In the genomic region with DNA sequence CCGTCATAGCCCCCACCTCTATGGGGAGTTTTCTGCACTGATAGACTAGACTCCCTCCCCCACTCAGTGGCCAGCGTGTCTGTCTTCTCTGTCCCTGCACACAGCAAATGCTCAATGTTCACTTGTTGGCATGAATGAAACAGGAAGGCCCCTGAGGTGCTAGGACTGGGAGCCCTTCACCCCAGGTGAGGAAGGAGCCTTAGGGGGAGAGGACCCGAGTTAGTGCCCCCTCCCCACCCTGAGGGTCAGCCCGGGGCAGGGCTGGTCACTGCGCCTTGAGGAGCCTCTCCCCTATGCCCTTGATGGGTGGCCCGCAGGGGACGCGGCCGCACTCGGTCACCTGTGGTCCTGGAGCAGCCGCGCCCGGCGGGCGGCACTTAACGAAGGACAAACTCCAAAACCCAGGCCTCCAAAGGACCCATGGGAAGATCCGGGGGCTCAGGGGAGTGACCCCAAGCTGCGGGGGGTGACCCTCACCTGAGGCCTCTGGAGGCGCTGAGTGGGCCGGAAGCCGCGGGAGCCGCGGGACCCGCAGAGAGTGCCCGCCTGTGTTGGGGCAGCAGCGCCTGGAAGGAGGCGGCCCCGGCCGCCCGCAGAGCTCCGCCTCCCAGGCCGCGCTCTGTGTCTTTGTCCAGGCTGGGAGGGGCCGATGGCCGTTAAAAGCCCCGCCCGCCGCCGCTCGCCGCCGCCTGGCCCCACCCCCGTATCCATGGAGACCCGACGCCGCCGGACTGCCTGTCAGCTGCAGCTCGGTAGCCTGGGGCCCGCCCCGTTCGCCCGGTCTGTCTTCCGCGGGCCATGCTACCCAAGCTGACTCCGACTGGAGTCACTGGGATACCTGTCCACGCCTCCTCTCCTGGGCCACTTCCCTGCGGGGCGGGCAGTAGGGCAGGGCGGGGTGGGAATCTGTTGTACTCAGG, we compare ENCODE assay signal across 8 cellular contexts. TPM values are rescaled to one million over a fixed set of nuclear protein-coding genes. Genes with fewer than 3 reads are reported as not detected.
DNase-seq lines count a peak whose midpoint lies in the region; ATAC-seq, FAIRE-seq and TF ChIP-seq lines count a peak whose summit lies in the region.

No MANE protein-coding gene starts in this region.

- H3K36me3 ChIP-seq in BLaER1, result 0 out of 2 replicates have a peak, but pooled peaks cover under 1% of the 10 kb centered on the region
- H3K36me3 ChIP-seq in HepG2 (replicated peaks in 1 of 2; ENCODE audit: control insufficient read depth in 1 of 2, insufficient read depth in 2 of 2, low read length in 2 of 2), result no peaks in the 10 kb centered on the region

- H3K9me3 Mint-ChIP-seq in dendritic cell treated with granulocyte-macrophage colony-stimulating factor and Interleukin-4, amounts not matched to agents 40 ng/mL and 50 ng/mL, for 4 days, result no peaks in the 10 kb centered on the region

- POLR2A ChIA-PET in HepG2 (lab: Yijun Ruan, JAX), result interaction anchor here (0.8 to 2.0 kb wide), 6 partner anchors 15 to 239 kb away, joined by 3 to 12 read pairs (median 6); a partner anchor contains a TSS

- H3K4me3 Mint-ChIP-seq in dendritic cell treated with granulocyte-macrophage colony-stimulating factor and Interleukin-4, amounts not matched to agents 40 ng/mL and 50 ng/mL, for 4 days, result peak overlapping the region; percentile 73

- H3K9me3 ChIP-seq in BLaER1, result no peaks in the 10 kb centered on the region
- no peaks in the 10 kb centered on the region for H3K9me3 ChIP-seq in HepG2 (ENCODE audit: low read length)

- H3K4me3 ChIP-seq in BLaER1 (peak overlapping the region; percentile 75), HepG2 (replicated peaks in 1 of 3; ENCODE audit: insufficient read depth in 1 of 3, low read depth in 2 of 3, low read length in 3 of 3) (peak overlapping the region; percentile 60 to 84 (median 76))

- FAIRE-seq in HepG2 (lab: Jason Lieb, UNC), result no peak

- CTCF ChIA-PET in HepG2 (lab: Yijun Ruan, JAX; ENCODE audit: low intra/inter-chr PET ratio, low total read pairs), result no interaction called here

- H3K27ac ChIP-seq in BLaER1, result peak overlapping the region; percentile 47; the same call in 1 of the 2 replicates
- H3K27ac ChIP-seq in HepG2 (ENCODE audit: extremely low read length, insufficient read depth, low read length), result no peak overlapping the region

- TF ChIP-seq EP300 in HepG2 (IDR thresholded peaks at IDR 0.05; ENCODE audit: low read depth in 2 of 2, low read length in 2 of 2) (no peak), HepG2 (CRISPR knock-in tag; IDR thresholded peaks at IDR 0.05; ENCODE audit: borderline replicate concordance) (no peak)

- WGBS in HepG2 (ENCODE audit: low lambda C conversion rate), result 9% methylated on average over 6 of the region's 60 CpGs

- H2AFZ ChIP-seq in HepG2 (ENCODE audit: low read length), result no peak overlapping the region

- H3K79me2 ChIP-seq in HepG2 (ENCODE audit: insufficient read depth, low read length), result no peaks in the 10 kb centered on the region

- peak; percentile 40; the same call in 1 of the 2 replicates for TF ChIP-seq RAD21 in HepG2 (CRISPR knock-in tag; IDR thresholded peaks at IDR 0.05)

- TF ChIP-seq CTCF in HepG2 (CRISPR knock-in tag; IDR thresholded peaks at IDR 0.05), result no peak

- H3K9ac ChIP-seq in BLaER1 (peak overlapping the region; percentile 80), HepG2 (ENCODE audit: insufficient read depth, low read depth, low read length) (peak overlapping the region; percentile 72)

- H3K4me2 ChIP-seq in BLaER1, result peak overlapping the region; percentile 99
- H3K4me2 ChIP-seq in HepG2 (ENCODE audit: low read depth, low read length), result peak overlapping the region; percentile 97

- TF ChIP-seq POLR2A in HepG2 (IDR thresholded peaks at IDR 0.05; ENCODE audit: insufficient read depth in 1 of 2, low read depth in 2 of 2, low read length in 2 of 2), result peak in 1 of 2 experiments; percentile 61; a peak in 1 of 4 replicates

- H3K4me1 ChIP-seq in BLaER1, result peaks cover 54% of the 10 kb centered on the region
- peaks cover 49% of the 10 kb centered on the region for H3K4me1 ChIP-seq in HepG2 (ENCODE audit: insufficient read depth, low read length)

- DNase-seq in GM19240 (ENCODE audit: insufficient read length, low spot score) (peak; percentile 93), NCI-H524 treated with DMSO at 0.1 percent for 48 hours (lab: John Stamatoyannopoulos, UW) (peak; percentile 28), HepG2 (ENCODE audit: low spot score) (peak; percentile 78)
- peak; percentile 72 for DNase-seq in activated CD4-positive, alpha-beta T cell treated with anti-CD3 and anti-CD28 coated beads, Interleukin-2, amount 50 U/mL, for 1 hour
- DNase-seq in stimulated activated CD4-positive, alpha-beta T cell treated with anti-CD3 and anti-CD28 coated beads, Interleukin-2, amount 100 ng/mL, for 24 hours, result peak; percentile 85 to 91

- peaks cover 54% of the 10 kb centered on the region for H3K4me1 Mint-ChIP-seq in dendritic cell treated with granulocyte-macrophage colony-stimulating factor and Interleukin-4, amounts not matched to agents 40 ng/mL and 50 ng/mL, for 4 days (ENCODE audit: low read depth)

- H3K27me3 Mint-ChIP-seq in dendritic cell treated with granulocyte-macrophage colony-stimulating factor and Interleukin-4, amounts not matched to agents 40 ng/mL and 50 ng/mL, for 4 days, result peaks cover 3% of the 10 kb centered on the region

- BruUV-seq in HepG2 (replicated peaks; lab: Mats Ljungman, UMichigan), result no TSS peak

- intact Hi-C loops in dendritic cell treated with granulocyte-macrophage colony-stimulating factor and Interleukin-4, amounts not matched to agents 40 ng/mL and 50 ng/mL, for 4 days (cut with micrococcal nuclease), result loop anchor here (5.0 kb wide), 1 partner anchor 614 kb away; a partner anchor contains a TSS
- intact Hi-C loops in HepG2 (cut with micrococcal nuclease; ENCODE audit: unreplicated experiment), result loop anchor here (2.0 kb wide), 1 partner anchor 28 kb away; no protein-coding TSS in a partner anchor

- no peaks in the 10 kb centered on the region for H3K27me3 ChIP-seq in BLaER1
- H3K27me3 ChIP-seq in HepG2 (ENCODE audit: control insufficient read depth in 1 of 2, insufficient read depth in 2 of 2, low read length in 2 of 2), result no peaks in the 10 kb centered on the region; a peak in 1 of 5 replicates

- peaks cover 31% of the 10 kb centered on the region for H4K20me1 ChIP-seq in BLaER1
- no peaks in the 10 kb centered on the region for H4K20me1 ChIP-seq in HepG2 (ENCODE audit: insufficient read depth, low read length)

- ATAC-seq in HG03432 (IDR thresholded peaks at IDR 0.05; ENCODE audit: unreplicated experiment) (peak; percentile 87), HepG2 (peak; percentile 83)

- H3K27ac Mint-ChIP-seq in dendritic cell treated with granulocyte-macrophage colony-stimulating factor and Interleukin-4, amounts not matched to agents 40 ng/mL and 50 ng/mL, for 4 days, result peak overlapping the region; percentile 49

- H3K36me3 Mint-ChIP-seq in dendritic cell treated with granulocyte-macrophage colony-stimulating factor and Interleukin-4, amounts not matched to agents 40 ng/mL and 50 ng/mL, for 4 days (ENCODE audit: low read depth), result no peaks in the 10 kb centered on the region

- in situ Hi-C loops in HepG2 (cut with HindIII; ENCODE audit: extremely low pct_ligation_motif_present, low pct_unique_long_range_greater_than_20kb), result no loop called here

RNA-seq across cellular contexts. Expression of a gene that starts 15.4 kb away (rescaled TPM):
- 42.0 and 51.9 TPM in 2 replicates for total RNA-seq in HepG2 (2016; rRNA removed; fragmentation: Illumina TruSeq; extraction: Trizol)
- total RNA-seq in HepG2 (2016; cell fraction: cytosol; rRNA removed; fragmentation: Illumina TruSeq; extraction: Trizol; ENCODE audit: low read depth), result 7.2 and 11.1 TPM in 2 replicates
- 43.6 and 50.7 TPM in 2 replicates for total RNA-seq in HepG2 (2016; cell fraction: insoluble cytoplasmic fraction; rRNA removed; fragmentation: Illumina TruSeq; extraction: Trizol)
- total RNA-seq in HepG2 (2016; cell fraction: membrane; rRNA removed; fragmentation: Illumina TruSeq; extraction: Trizol), result 12.3 and 17.6 TPM in 2 replicates
- 36.8 and 37.0 TPM in 2 replicates for total RNA-seq in HepG2 (2016; cell fraction: nucleus; rRNA removed; fragmentation: Illumina TruSeq; extraction: Trizol)
- 7.7 and 10.1 TPM in 2 replicates for polyA plus RNA-seq in HepG2 (2011; rRNA removed)
- 4.6 and 4.7 TPM in 2 replicates for polyA plus RNA-seq in HepG2 (2011; cell fraction: cytosol; rRNA removed)
- 12.9 and 16.1 TPM in 2 replicates for polyA plus RNA-seq in HepG2 (2011; cell fraction: nucleus; rRNA removed)
- 6.2 and 11.1 TPM in 2 replicates for polyA plus RNA-seq in HepG2 (2012)
- polyA plus RNA-seq in HepG2 (2016; cell fraction: cytosol; fragmentation: Illumina TruSeq; extraction: Trizol; ENCODE audit: low read depth), result 1.6 and 2.0 TPM in 2 replicates
- polyA plus RNA-seq in HepG2 (2016; cell fraction: insoluble cytoplasmic fraction; fragmentation: Illumina TruSeq; extraction: Trizol; ENCODE audit: low read depth), result 22.4 and 28.6 TPM in 2 replicates
- 2.9 and 4.6 TPM in 2 replicates for polyA plus RNA-seq in HepG2 (2016; cell fraction: membrane; fragmentation: Illumina TruSeq; extraction: Trizol; ENCODE audit: low read depth)
- 45.0 and 47.0 TPM in 2 replicates for polyA plus RNA-seq in HepG2 (2016; cell fraction: nucleus; fragmentation: Illumina TruSeq; extraction: Trizol; ENCODE audit: insufficient read depth, low read depth)
- polyA minus RNA-seq in HepG2 (2011; rRNA and poly(A)+ RNA removed; ENCODE audit: low replicate concordance), result 14.3 and 46.5 TPM in 2 replicates
- polyA minus RNA-seq in HepG2 (2011; cell fraction: cytosol; rRNA and poly(A)+ RNA removed), result 13.4 and 17.9 TPM in 2 replicates
- polyA minus RNA-seq in HepG2 (2011; cell fraction: nucleus; rRNA and poly(A)+ RNA removed), result 22.5 and 25.8 TPM in 2 replicates

RNA-seq across cellular contexts. Expression of a gene that starts 24.2 kb away (rescaled TPM):
- 40.8 and 66.8 TPM in 2 replicates for total RNA-seq in HepG2 (2016; rRNA removed; fragmentation: Illumina TruSeq; extraction: Trizol)
- 14.6 and 17.1 TPM in 2 replicates for total RNA-seq in HepG2 (2016; cell fraction: cytosol; rRNA removed; fragmentation: Illumina TruSeq; extraction: Trizol; ENCODE audit: low read depth)
- total RNA-seq in HepG2 (2016; cell fraction: insoluble cytoplasmic fraction; rRNA removed; fragmentation: Illumina TruSeq; extraction: Trizol), result 41.6 and 65.7 TPM in 2 replicates
- 19.9 and 22.1 TPM in 2 replicates for total RNA-seq in HepG2 (2016; cell fraction: membrane; rRNA removed; fragmentation: Illumina TruSeq; extraction: Trizol)
- 47.8 and 53.5 TPM in 2 replicates for total RNA-seq in HepG2 (2016; cell fraction: nucleus; rRNA removed; fragmentation: Illumina TruSeq; extraction: Trizol)
- 86.6 and 90.5 TPM in 2 replicates for polyA plus RNA-seq in HepG2 (2011; rRNA removed)
- 65.3 and 87.0 TPM in 2 replicates for polyA plus RNA-seq in HepG2 (2011; cell fraction: cytosol; rRNA removed)
- polyA plus RNA-seq in HepG2 (2011; cell fraction: nucleus; rRNA removed), result 27.6 and 31.9 TPM in 2 replicates
- polyA plus RNA-seq in HepG2 (2012), result 39.7 and 61.7 TPM in 2 replicates
- 24.0 and 26.2 TPM in 2 replicates for polyA plus RNA-seq in HepG2 (2016; cell fraction: cytosol; fragmentation: Illumina TruSeq; extraction: Trizol; ENCODE audit: low read depth)
- 36.3 and 39.9 TPM in 2 replicates for polyA plus RNA-seq in HepG2 (2016; cell fraction: insoluble cytoplasmic fraction; fragmentation: Illumina TruSeq; extraction: Trizol; ENCODE audit: low read depth)
- 16.5 and 19.2 TPM in 2 replicates for polyA plus RNA-seq in HepG2 (2016; cell fraction: membrane; fragmentation: Illumina TruSeq; extraction: Trizol; ENCODE audit: low read depth)
- polyA plus RNA-seq in HepG2 (2016; cell fraction: nucleus; fragmentation: Illumina TruSeq; extraction: Trizol; ENCODE audit: insufficient read depth, low read depth), result 76.8 and 84.3 TPM in 2 replicates
- 52.3 and 99.5 TPM in 2 replicates for polyA minus RNA-seq in HepG2 (2011; rRNA and poly(A)+ RNA removed; ENCODE audit: low replicate concordance)
- 18.1 and 22.0 TPM in 2 replicates for polyA minus RNA-seq in HepG2 (2011; cell fraction: cytosol; rRNA and poly(A)+ RNA removed)
- 11.1 and 14.2 TPM in 2 replicates for polyA minus RNA-seq in HepG2 (2011; cell fraction: nucleus; rRNA and poly(A)+ RNA removed)

RNA-seq across cellular contexts. Expression of a gene that starts 58.6 kb away (rescaled TPM):
- total RNA-seq in HepG2 (2016; rRNA removed; fragmentation: Illumina TruSeq; extraction: Trizol), result 0.29 and 0.44 TPM in 2 replicates
- total RNA-seq in HepG2 (2016; cell fraction: cytosol; rRNA removed; fragmentation: Illumina TruSeq; extraction: Trizol; ENCODE audit: low read depth), result 0.30 and 0.44 TPM in 2 replicates
- 0.19 and 0.37 TPM in 2 replicates for total RNA-seq in HepG2 (2016; cell fraction: insoluble cytoplasmic fraction; rRNA removed; fragmentation: Illumina TruSeq; extraction: Trizol)
- total RNA-seq in HepG2 (2016; cell fraction: membrane; rRNA removed; fragmentation: Illumina TruSeq; extraction: Trizol), result 0.37 and 0.41 TPM in 2 replicates
- 0.34 and 0.47 TPM in 2 replicates for total RNA-seq in HepG2 (2016; cell fraction: nucleus; rRNA removed; fragmentation: Illumina TruSeq; extraction: Trizol)
- polyA plus RNA-seq in HepG2 (2011; rRNA removed), result 0.22 and 0.26 TPM in 2 replicates
- 0.21 and 0.32 TPM in 2 replicates for polyA plus RNA-seq in HepG2 (2011; cell fraction: cytosol; rRNA removed)
- 0.61 and 0.68 TPM in 2 replicates for polyA plus RNA-seq in HepG2 (2011; cell fraction: nucleus; rRNA removed)
- 0.27 and 0.59 TPM in 2 replicates for polyA plus RNA-seq in HepG2 (2012)
- polyA plus RNA-seq in HepG2 (2016; cell fraction: cytosol; fragmentation: Illumina TruSeq; extraction: Trizol; ENCODE audit: low read depth), result 0.18 and 0.20 TPM in 2 replicates
- 0.21 and 0.25 TPM in 2 replicates for polyA plus RNA-seq in HepG2 (2016; cell fraction: insoluble cytoplasmic fraction; fragmentation: Illumina TruSeq; extraction: Trizol; ENCODE audit: low read depth)
- 0.25 and 0.29 TPM in 2 replicates for polyA plus RNA-seq in HepG2 (2016; cell fraction: membrane; fragmentation: Illumina TruSeq; extraction: Trizol; ENCODE audit: low read depth)
- 0.30 and 0.43 TPM in 2 replicates for polyA plus RNA-seq in HepG2 (2016; cell fraction: nucleus; fragmentation: Illumina TruSeq; extraction: Trizol; ENCODE audit: insufficient read depth, low read depth)
- 0.63 and 0.66 TPM in 2 replicates for polyA minus RNA-seq in HepG2 (2011; rRNA and poly(A)+ RNA removed; ENCODE audit: low replicate concordance)
- polyA minus RNA-seq in HepG2 (2011; cell fraction: cytosol; rRNA and poly(A)+ RNA removed), result 0.18 and 0.30 TPM in 2 replicates
- polyA minus RNA-seq in HepG2 (2011; cell fraction: nucleus; rRNA and poly(A)+ RNA removed), result 0.75 and 0.90 TPM in 2 replicates

Comparison
In these comparisons a context has a peak if more than half of its experiments do, and no peak if none do; other contexts are left out.
1. DNase-seq: peak in every context shown above with its lines; median percentile 93 in GM19240; 88 in stimulated activated CD4-positive, alpha-beta T cell treated with anti-CD3 and anti-CD28 coated beads, Interleukin-2, amount 100 ng/mL, for 24 hours; 78 in HepG2; 72 in activated CD4-positive, alpha-beta T cell treated with anti-CD3 and anti-CD28 coated beads, Interleukin-2, amount 50 U/mL, for 1 hour; 28 in NCI-H524 treated with DMSO at 0.1 percent for 48 hours.